Comparison of ENCODE assay signal across 8 cellular contexts in the genomic region with DNA sequence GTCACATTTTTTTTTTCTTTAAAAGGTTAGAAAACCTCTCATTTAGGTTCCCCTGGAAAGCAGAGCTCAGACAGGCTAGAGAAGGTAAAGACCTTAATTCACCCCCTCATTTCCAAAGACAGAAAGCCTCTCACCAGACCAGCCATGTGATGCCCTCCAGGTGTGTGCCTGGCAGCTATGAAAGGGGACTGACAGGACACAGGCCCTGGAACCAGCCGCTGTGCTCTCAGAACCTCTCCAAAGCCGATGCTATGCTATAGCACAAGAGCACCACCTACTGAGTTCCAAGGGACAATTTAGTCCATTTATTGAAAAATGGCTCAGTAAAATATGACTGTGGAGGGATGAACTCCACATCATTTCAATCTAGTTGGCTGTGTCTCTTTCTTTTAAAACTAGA. TPM values are rescaled to one million over a fixed set of nuclear protein-coding genes. Genes with fewer than 3 reads are reported as not detected.
DNase-seq lines count a peak whose midpoint lies in the region; ATAC-seq and TF ChIP-seq lines count a peak whose summit lies in the region.

No MANE protein-coding gene starts in this region.

- ATAC-seq in RWPE2 (ENCODE audit: low read depth) (0 out of 3 replicates have a peak, but pooled peaks have one; percentile 25), natural killer cell (no peak), GM21619 (IDR thresholded peaks at IDR 0.05; ENCODE audit: unreplicated experiment) (no peak)

- no peaks in the 10 kb centered on the region for H3K27me3 ChIP-seq in RWPE2 (ENCODE audit: insufficient read depth, poor library complexity, severe bottlenecking)

- H3K9me3 ChIP-seq in RWPE2 (ENCODE audit: severe bottlenecking), result no peaks in the 10 kb centered on the region

- no peaks in the 10 kb centered on the region for H3K36me3 ChIP-seq in RWPE2 (ENCODE audit: low read depth)

- H3K36me3 Mint-ChIP-seq in natural killer cell, result no peaks in the 10 kb centered on the region

- H3K4me3 Mint-ChIP-seq in natural killer cell, result no peak overlapping the region

- H3K27ac Mint-ChIP-seq in natural killer cell, result no peak overlapping the region

- H3K27me3 Mint-ChIP-seq in natural killer cell (ENCODE audit: low read depth in 2 of 2), result no peaks in the 10 kb centered on the region

- H3K9me3 Mint-ChIP-seq in natural killer cell, result no peaks in the 10 kb centered on the region

- peaks cover 20 to 26% of the 10 kb centered on the region in 2 donors for H3K4me1 Mint-ChIP-seq in natural killer cell

- intact Hi-C loops in natural killer cell (cut with micrococcal nuclease), result no loop called here

- H3K4me1 ChIP-seq in RWPE2 (ENCODE audit: insufficient read depth, poor library complexity, severe bottlenecking), result no peaks in the 10 kb centered on the region

- H3K27ac ChIP-seq in RWPE2 (ENCODE audit: poor library complexity, severe bottlenecking), result no peak overlapping the region

- peak; percentile 38 for TF ChIP-seq CTCF in RWPE2 (IDR thresholded peaks at IDR 0.05; ENCODE audit: poor library complexity, severe bottlenecking)
- TF ChIP-seq CTCF in natural killer cell (IDR thresholded peaks at IDR 0.05), result no peak

- no peak overlapping the region for H3K4me3 ChIP-seq in RWPE2 (ENCODE audit: severe bottlenecking)

- DNase-seq in DMS79 treated with DMSO at 0.1 percent for 48 hours (lab: John Stamatoyannopoulos, UW) (peak; percentile 79), Kasumi-1 (lab: John Stamatoyannopoulos, UW) (peak; percentile 37 to 57), RWPE2 (ENCODE audit: low spot score) (no peak), globus pallidus (ENCODE audit: low spot score) (peak; percentile 38), superior temporal gyrus (ENCODE audit: extremely low spot score) (peak; percentile 57), natural killer cell (no peak), NOMO-1 treated with DMSO at 0.1 percent for 48 hours (lab: John Stamatoyannopoulos, UW; ENCODE audit: unreplicated experiment) (no peak)

RNA-seq across cellular contexts. Expression of a gene that starts 48.8 kb away (rescaled TPM):
- total RNA-seq in natural killer cell, result 10 to 100 TPM in 2 of 3 donors, 1 to 10 TPM in 1; 9.9 to 18.9 (median 12.8) TPM

Comparison
In these comparisons a context has a peak if more than half of its experiments do, and no peak if none do; other contexts are left out.
1. DNase-seq: peak in DMS79 treated with DMSO at 0.1 percent for 48 hours (single experiment), Kasumi-1 (2 of 2), globus pallidus (single experiment) and superior temporal gyrus (single experiment); none in RWPE2 (single experiment), natural killer cell (single experiment) and NOMO-1 treated with DMSO at 0.1 percent for 48 hours (single experiment).